ENCODE assay signal across 1 cellular context in genomic region chr3:13072239-13073041, GRCh38.
TF ChIP-seq lines count a peak whose summit lies in the region.

No MANE protein-coding gene starts in this region.

TF ChIP-seq in HepG2, 621 proteins besides CTCF, POLR2A, EP300 and RAD21 (continued from another document):
- TF ChIP-seq HNF1A (IDR thresholded peaks at IDR 0.05; ENCODE audit: low read depth) (no peak), HNF1A (CRISPR knock-in tag; IDR thresholded peaks at IDR 0.05; ENCODE audit: borderline replicate concordance) (no peak), ZNF776 (CRISPR knock-in tag; IDR thresholded peaks at IDR 0.05) (no peak), ZFP36 (IDR thresholded peaks at IDR 0.05; ENCODE audit: borderline replicate concordance, low read depth, low read length, partially characterized antibody) (no peak), CCDC6 (CRISPR knock-in tag; IDR thresholded peaks at IDR 0.05) (no peak), REXO4 (CRISPR knock-in tag; IDR thresholded peaks at IDR 0.05; ENCODE audit: borderline replicate concordance) (no peak), ZNF7 (CRISPR knock-in tag; IDR thresholded peaks at IDR 0.05) (no peak)
